Comparison of ENCODE assay signal across 8 cellular contexts in the genomic region with DNA sequence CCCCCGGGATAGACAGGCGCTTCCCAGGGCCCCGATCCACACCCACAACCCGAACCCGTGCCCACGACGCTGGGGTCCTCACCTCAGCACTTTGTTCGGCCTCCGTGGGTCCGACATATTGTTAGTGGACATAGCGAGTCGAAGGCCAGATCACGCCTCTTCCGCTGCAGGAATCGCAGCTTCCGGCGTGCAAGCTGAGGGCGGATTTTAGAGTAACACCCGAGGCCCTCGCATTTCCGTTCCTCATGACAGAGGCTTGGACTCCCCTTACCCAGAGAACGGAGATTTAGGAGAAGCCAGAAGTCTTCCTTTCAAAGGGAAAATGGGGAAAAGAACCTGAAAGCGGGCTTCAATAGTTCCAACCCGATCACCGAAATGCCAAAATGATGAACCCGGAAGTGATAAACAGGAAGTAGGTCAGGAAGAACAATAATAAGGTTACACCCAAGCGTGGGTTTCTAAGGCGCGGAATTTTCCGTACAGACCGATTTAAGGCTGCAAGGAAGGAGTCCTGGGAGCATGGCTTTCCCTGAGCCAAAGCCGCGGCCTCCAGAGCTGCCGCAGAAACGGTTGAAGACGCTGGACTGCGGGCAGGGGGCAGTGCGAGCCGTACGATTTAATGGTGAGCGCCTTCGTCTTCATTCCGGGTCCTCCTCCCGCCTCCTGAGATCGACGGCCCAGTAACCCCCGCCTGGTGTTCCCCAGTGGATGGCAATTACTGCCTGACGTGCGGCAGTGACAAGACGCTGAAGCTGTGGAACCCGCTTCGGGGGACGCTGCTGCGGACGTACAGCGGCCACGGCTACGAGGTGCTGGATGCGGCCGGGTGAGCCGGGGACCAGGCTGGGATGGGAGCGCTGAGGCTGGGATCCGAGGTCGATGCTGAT. TPM values are rescaled to one million over a fixed set of nuclear protein-coding genes. Genes with fewer than 3 reads are reported as not detected.
A peak's percentile ranks its signal among the peaks of the same experiment; 100 is the strongest.
DNase-seq lines count a peak whose midpoint lies in the region; ATAC-seq and TF ChIP-seq lines count a peak whose summit lies in the region.

No MANE protein-coding gene starts in this region.

- no peak overlapping the region for H3K56ac ChIP-seq in H9 (ENCODE audit: insufficient read length, low read depth, low read length)

- H3K18ac ChIP-seq in H9 (ENCODE audit: insufficient read length, low read depth, low read length): peak overlapping the region; percentile 81

- H2BK15ac ChIP-seq in H9 (ENCODE audit: low read depth, low read length): no peak overlapping the region

- no peak for ATAC-seq in central memory CD8-positive, alpha-beta T cell (replicated peaks; ENCODE audit: extremely low read depth, poor library complexity, severe bottlenecking)
- ATAC-seq in GM21515 (IDR thresholded peaks at IDR 0.05; ENCODE audit: unreplicated experiment): no peak

- H3K4me2 ChIP-seq in H9 (ENCODE audit: insufficient read depth, insufficient read length, low read length): peak overlapping the region; percentile 64

- H3K9me3 Mint-ChIP-seq in H9: peaks cover 0 to 1% of the 10 kb centered on the region in 2 experiments; a peak in 2 of 5 replicates
- H3K9me3 Mint-ChIP-seq in central memory CD8-positive, alpha-beta T cell: no peaks in the 10 kb centered on the region

- peak overlapping the region; percentile 100 for H3K27ac Mint-ChIP-seq in H9
- H3K27ac Mint-ChIP-seq in central memory CD8-positive, alpha-beta T cell (ENCODE audit: low read depth): peak overlapping the region; percentile 98

- H3K27ac ChIP-seq in C4-2B: peak overlapping the region; percentile 85
- H3K27ac ChIP-seq in H9 (ENCODE audit: insufficient read length, low read depth, low read length): peak overlapping the region; percentile 68

- peak overlapping the region; percentile 87 for H3K9ac ChIP-seq in H9 (ENCODE audit: extremely low read depth, insufficient read length, low read length)

- peak overlapping the region; percentile 93 to 94 for H3K4me3 Mint-ChIP-seq in H9
- H3K4me3 Mint-ChIP-seq in central memory CD8-positive, alpha-beta T cell: peak overlapping the region; percentile 96

- H2BK12ac ChIP-seq in H9 (ENCODE audit: insufficient read length, low read depth, low read length): no peak overlapping the region

- no peak for TF ChIP-seq CTCF in C4-2B (conservative IDR thresholded peaks at IDR 0.05)
- no peak for TF ChIP-seq CTCF in H9 (conservative IDR thresholded peaks at IDR 0.05)

- no peak overlapping the region for H3K23ac ChIP-seq in H9 (ENCODE audit: insufficient read length, low read depth, low read length)

- peaks cover 15 to 39% (median 32%) of the 10 kb centered on the region in 3 experiments for H3K36me3 Mint-ChIP-seq in H9 (ENCODE audit: insufficient read depth in 1 of 3, low read depth in 3 of 3)
- H3K36me3 Mint-ChIP-seq in central memory CD8-positive, alpha-beta T cell (ENCODE audit: insufficient read depth): peaks cover 35% of the 10 kb centered on the region

- H2BK120ac ChIP-seq in H9 (ENCODE audit: low read depth, low read length, poor library complexity, severe bottlenecking): no peak overlapping the region

- H3T11ph ChIP-seq in H9 (ENCODE audit: low read length): no peak overlapping the region

- H4K91ac ChIP-seq in H9 (ENCODE audit: insufficient read length, low read depth, low read length): no peak overlapping the region

- H3K79me2 ChIP-seq in H9 (ENCODE audit: insufficient read depth, low read length): no peaks in the 10 kb centered on the region

- H4K8ac ChIP-seq in H9 (replicated peaks; ENCODE audit: insufficient read length, low read depth, low read length): no peak overlapping the region

- no peaks in the 10 kb centered on the region for H4K20me1 ChIP-seq in H9 (ENCODE audit: control insufficient read depth, insufficient read depth, insufficient read length)

- H3K4me1 ChIP-seq in H9 (ENCODE audit: insufficient read depth, low read length): no peaks in the 10 kb centered on the region

- H2AK5ac ChIP-seq in H9 (ENCODE audit: insufficient read length, low read length): no peak overlapping the region

- H3K23me2 ChIP-seq in H9 (ENCODE audit: insufficient read length, low read depth, low read length, poor library complexity, severe bottlenecking): peaks cover 24% of the 10 kb centered on the region

- H2BK5ac ChIP-seq in H9 (ENCODE audit: insufficient read length, low read length): peak overlapping the region; percentile 64

- H3K27me3 Mint-ChIP-seq in H9 (ENCODE audit: low read depth): peaks cover 2% of the 10 kb centered on the region
- H3K27me3 Mint-ChIP-seq in central memory CD8-positive, alpha-beta T cell: no peaks in the 10 kb centered on the region

- DNase-seq in H9 (peak; percentile 75), NCI-H2227 (lab: John Stamatoyannopoulos, UW; ENCODE audit: unreplicated experiment) (peak; percentile 84), islet precursor cell (peak; percentile 85)
- DNase-seq in activated CD4-positive, CD25-positive, alpha-beta regulatory T cell treated with anti-CD3 and anti-CD28 coated beads, Interleukin-2, amount 50 U/mL, for 16 hours (ENCODE audit: low read depth, low spot score): peak; percentile 60
- peak; percentile 69 for DNase-seq in central memory CD8-positive, alpha-beta T cell (ENCODE audit: low spot score in 2 of 2)
- peak; percentile 56 to 59 for DNase-seq in stimulated activated CD4-positive, alpha-beta T cell treated with anti-CD3 and anti-CD28 coated beads, Interleukin-12 subunit alpha, Interleukin-12 subunit beta, amount 100 ng/mL, for 24 hours (ENCODE audit: low read depth in 2 of 2)

- peaks cover 27 to 47% of the 10 kb centered on the region in 2 experiments for H3K4me1 Mint-ChIP-seq in H9
- peaks cover 53% of the 10 kb centered on the region for H3K4me1 Mint-ChIP-seq in central memory CD8-positive, alpha-beta T cell

- no CpG with 5 or more reads among the region's 64 CpGs for WGBS in H9 (ENCODE audit: extremely low coverage, insufficient read length, low lambda C conversion rate)

- H4K5ac ChIP-seq in H9 (ENCODE audit: insufficient read length, low read depth, low read length): no peak overlapping the region

- H3K4ac ChIP-seq in H9 (ENCODE audit: low read depth, low read length): no peak overlapping the region

- no peaks in the 10 kb centered on the region for H3K27me3 ChIP-seq in H9 (ENCODE audit: insufficient read depth, low read length)

- H3K79me1 ChIP-seq in H9 (ENCODE audit: insufficient read depth, low read depth, low read length, poor library complexity, severe bottlenecking): no peaks in the 10 kb centered on the region

- peak overlapping the region; percentile 80; the same call in 1 of the 2 replicates for H3K14ac ChIP-seq in H9 (ENCODE audit: insufficient read depth, low read length)

- H2BK20ac ChIP-seq in H9 (ENCODE audit: low read depth, low read length, poor library complexity, severe bottlenecking): no peak overlapping the region

- H3K9me3 ChIP-seq in H9 (ENCODE audit: control insufficient read depth, low read depth, low read length): no peaks in the 10 kb centered on the region

- peak overlapping the region; percentile 82 for H2AFZ ChIP-seq in H9 (ENCODE audit: low read length)

RNA-seq across cellular contexts. Expression of gene WDR83, which starts 2.9 kb away (rescaled TPM):
- total RNA-seq in H9 (2021): 19.2 and 21.0 TPM in 2 replicates

RNA-seq across cellular contexts. Expression of gene MAN2B1, which starts 3.0 kb away (rescaled TPM):
- 89.2 and 93.5 TPM in 2 replicates for total RNA-seq in H9 (2021)

RNA-seq across cellular contexts. Expression of gene DHPS, which starts 12.2 kb away (rescaled TPM):
- total RNA-seq in H9 (2021): 82.9 and 94.9 TPM in 2 replicates

RNA-seq across cellular contexts. Expression of gene GNG14, which starts 18.3 kb away (rescaled TPM):
- total RNA-seq in H9 (2021): not detected in 2 replicates

RNA-seq across cellular contexts. Expression of gene FBXW9, which starts 26.9 kb away (rescaled TPM):
- total RNA-seq in H9 (2021): 10.8 and 11.7 TPM in 2 replicates
